ENCODE assay signal across 10 cellular contexts in genomic region chr13:113928701-113929627, GRCh38. TPM values are rescaled to one million over a fixed set of nuclear protein-coding genes. Genes with fewer than 3 reads are reported as not detected.
A peak's percentile ranks its signal among the peaks of the same experiment; 100 is the strongest.
DNase-seq lines count a peak whose midpoint lies in the region; ATAC-seq and TF ChIP-seq lines count a peak whose summit lies in the region.
"Had no signal": no experiment of that assay in that cellular context is flagged by ENCODE, and none has a peak within 500 bp of the region (broad histone marks: within the 10 kb centered on the region; RNA-seq: fewer than 3 reads in every experiment).

No MANE protein-coding gene starts in this region.

- H3K4me3 Mint-ChIP-seq in progenitor cell of endocrine pancreas (ENCODE audit: low read depth), result no peak overlapping the region
- H3K4me3 Mint-ChIP-seq: T-helper 17 cell had no signal

- H3K4me1 Mint-ChIP-seq in progenitor cell of endocrine pancreas (ENCODE audit: low read depth), result no peaks in the 10 kb centered on the region

- H3K9me3 Mint-ChIP-seq in progenitor cell of endocrine pancreas (ENCODE audit: low read depth), result no peaks in the 10 kb centered on the region

- DNase-seq in AG09319 (ENCODE audit: extremely low read depth, low read depth) (peak; percentile 82), SK-N-MC (ENCODE audit: low read depth, low spot score) (no peak), fibroblast of the conjunctiva (ENCODE audit: low read depth) (peak; percentile 66), omental fat pad (ENCODE audit: low spot score) (peak; percentile 52), progenitor cell of endocrine pancreas (ENCODE audit: low spot score, unreplicated experiment) (no peak), HK-2 (ENCODE audit: unreplicated experiment) (no peak)
- no peak for DNase-seq in stimulated activated CD4-positive, alpha-beta T cell treated with anti-CD3 and anti-CD28 coated beads, Interleukin-4, amount 100 ng/mL, for 1 hour

- H3K27ac ChIP-seq in SK-N-MC, result no peak overlapping the region
- H3K27ac ChIP-seq: KMS-11 had no signal

- no peak overlapping the region for H3K27ac Mint-ChIP-seq in progenitor cell of endocrine pancreas
- H3K27ac Mint-ChIP-seq: T-helper 17 cell had no signal

- peak; percentile 39 for ATAC-seq in omental fat pad (ENCODE audit: low FRiP score)
- no peak for ATAC-seq in HG03432 (IDR thresholded peaks at IDR 0.05; ENCODE audit: unreplicated experiment)
- ATAC-seq: T-helper 17 cell had no signal

- peak overlapping the region; percentile 41 for H3K4me3 ChIP-seq in SK-N-MC

- H3K36me3 Mint-ChIP-seq in progenitor cell of endocrine pancreas (ENCODE audit: insufficient read depth), result no peaks in the 10 kb centered on the region

- TF ChIP-seq CTCF in AG09319 (IDR thresholded peaks at IDR 0.05; ENCODE audit: low read depth, low read length) (no peak), omental fat pad (IDR thresholded peaks at IDR 0.05) (no peak), progenitor cell of endocrine pancreas (IDR thresholded peaks at IDR 0.05; ENCODE audit: unreplicated experiment) (no peak)

- H3K9me3 ChIP-seq in SK-N-MC (ENCODE audit: low read depth, low read length), result no peaks in the 10 kb centered on the region

- no peaks in the 10 kb centered on the region for H3K36me3 ChIP-seq in SK-N-MC (ENCODE audit: insufficient read depth, low read length)

- H3K27me3 Mint-ChIP-seq in progenitor cell of endocrine pancreas, result peaks cover 7% of the 10 kb centered on the region

- no peak overlapping the region for H3K9ac ChIP-seq in SK-N-MC (ENCODE audit: insufficient read length)
- H3K9ac ChIP-seq: KMS-11 had no signal

RNA-seq across cellular contexts. Expression of gene C13orf46, which starts 44.9 kb away (rescaled TPM):
- 1 to 10 TPM in 2 of 4 donors, under 1 TPM in 2; 0.13 to 6.9 (median 1.6) TPM for total RNA-seq in omental fat pad
- 0.17 and 0.18 TPM in 2 replicates for total RNA-seq in progenitor cell of endocrine pancreas

Comparison
In these comparisons a context has a peak if more than half of its experiments do, and no peak if none do; other contexts are left out.
1. DNase-seq: peak in AG09319 (single experiment), fibroblast of the conjunctiva (single experiment) and omental fat pad (single experiment); none in SK-N-MC (single experiment), progenitor cell of endocrine pancreas (single experiment), stimulated activated CD4-positive, alpha-beta T cell treated with anti-CD3 and anti-CD28 coated beads, Interleukin-4, amount 100 ng/mL, for 1 hour (single experiment) and HK-2 (single experiment).